Comparison of ENCODE assay signal across 1 cellular context in the genomic region with DNA sequence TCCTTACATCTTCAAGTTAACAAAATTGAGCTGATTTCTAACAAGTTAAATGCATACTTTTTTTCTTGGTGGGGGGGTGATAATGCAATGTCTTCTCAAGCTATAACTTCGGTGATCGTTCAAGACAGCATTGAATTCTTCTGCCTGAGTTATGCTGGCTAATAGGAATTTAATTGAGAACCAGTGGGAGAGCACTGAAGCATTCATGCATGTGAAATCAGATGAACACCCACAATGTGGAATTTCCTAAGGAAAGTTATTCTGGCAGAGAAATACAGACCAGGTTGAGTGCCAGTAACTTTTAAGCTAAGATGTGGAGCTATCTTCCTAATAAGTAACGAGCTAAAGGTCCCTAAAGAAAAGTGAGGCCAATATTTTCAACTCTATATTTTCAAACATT.
TF ChIP-seq lines count a peak whose summit lies in the region.

No MANE protein-coding gene starts in this region.

TF ChIP-seq in H1, 55 proteins besides CTCF, POLR2A, EP300 and RAD21 (continued from another document):
- TF ChIP-seq, protein P1, sequence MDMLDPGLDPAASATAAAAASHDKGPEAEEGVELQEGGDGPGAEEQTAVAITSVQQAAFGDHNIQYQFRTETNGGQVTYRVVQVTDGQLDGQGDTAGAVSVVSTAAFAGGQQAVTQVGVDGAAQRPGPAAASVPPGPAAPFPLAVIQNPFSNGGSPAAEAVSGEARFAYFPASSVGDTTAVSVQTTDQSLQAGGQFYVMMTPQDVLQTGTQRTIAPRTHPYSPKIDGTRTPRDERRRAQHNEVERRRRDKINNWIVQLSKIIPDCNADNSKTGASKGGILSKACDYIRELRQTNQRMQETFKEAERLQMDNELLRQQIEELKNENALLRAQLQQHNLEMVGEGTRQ (IDR thresholded peaks at IDR 0.05; ENCODE audit: low read length) = no peak
- no peak for TF ChIP-seq SIN3A (conservative IDR thresholded peaks at IDR 0.05 in 1 of 2, IDR thresholded peaks at IDR 0.05 in 1 of 2; ENCODE audit: low read depth in 1 of 2, low read length in 2 of 2)
- no peak for TF ChIP-seq BCL11A (IDR thresholded peaks at IDR 0.05; ENCODE audit: low read depth in 2 of 2, low read length in 2 of 2)
